In the genomic region with DNA sequence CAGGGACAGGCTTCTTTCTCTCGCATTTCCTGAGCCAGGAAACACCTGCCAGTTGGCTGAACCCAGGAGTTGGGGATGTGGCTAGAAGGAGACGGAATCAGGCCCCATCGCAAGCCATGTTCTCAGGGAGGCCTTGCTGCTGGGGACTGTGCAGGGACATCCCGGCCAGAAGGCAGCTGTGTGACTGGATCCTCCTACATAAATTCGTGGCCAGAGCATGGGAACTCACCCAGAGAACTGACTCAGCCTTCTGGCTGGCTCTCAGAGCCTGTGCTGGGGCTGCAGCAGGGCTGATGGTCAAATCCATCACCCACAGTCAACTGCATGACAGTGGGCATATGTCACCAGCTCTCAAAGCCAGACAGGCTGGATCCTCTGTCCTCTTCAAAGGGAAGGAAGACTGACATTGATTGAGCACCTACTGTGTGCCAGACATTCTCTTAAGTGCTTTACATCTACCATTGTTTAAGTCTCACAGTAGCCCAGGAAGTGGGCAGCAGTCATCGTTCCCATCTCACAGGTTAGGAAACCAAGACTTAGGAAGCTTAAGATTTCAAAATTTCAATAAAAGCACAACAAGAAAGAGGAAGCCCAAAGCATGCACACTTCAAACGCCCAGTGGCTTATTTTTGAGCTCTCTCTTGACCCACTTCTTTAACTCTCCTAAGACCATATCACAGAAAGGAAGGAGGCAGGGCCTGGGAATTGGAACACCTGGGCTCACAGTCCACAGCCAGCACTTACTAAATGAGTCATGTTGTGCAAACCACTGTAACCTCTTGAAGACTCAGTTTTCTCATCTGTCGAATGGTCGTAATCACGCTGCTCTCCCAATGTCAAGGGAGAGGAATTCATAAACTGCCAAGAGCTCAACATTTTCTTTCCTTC, we compare ENCODE assay signal across 15 cellular contexts. TPM values are rescaled to one million over a fixed set of nuclear protein-coding genes. Genes with fewer than 3 reads are reported as not detected.
DNase-seq lines count a peak whose midpoint lies in the region; ATAC-seq and TF ChIP-seq lines count a peak whose summit lies in the region.
"Had no signal": no experiment of that assay in that cellular context is flagged by ENCODE, and none has a peak within 500 bp of the region (broad histone marks: within the 10 kb centered on the region; RNA-seq: fewer than 3 reads in every experiment).

No MANE protein-coding gene starts in this region.

- ATAC-seq in left ventricle myocardium superior (peak; percentile 48), HG03342 (IDR thresholded peaks at IDR 0.05; ENCODE audit: unreplicated experiment) (no peak), GM18520 (IDR thresholded peaks at IDR 0.05; ENCODE audit: unreplicated experiment) (no peak)
- ATAC-seq: WTC11 had no signal

- no peak for TF ChIP-seq CTCF in right atrium auricular region (IDR thresholded peaks at IDR 0.05)

- intact Hi-C loops in left ventricle myocardium superior (cut with micrococcal nuclease) = no loop called here

- H3K4me1 ChIP-seq in right atrium auricular region = no peaks in the 10 kb centered on the region
- H3K4me1 ChIP-seq: tibial nerve had no signal

- H3K27ac ChIP-seq in right atrium auricular region = no peak overlapping the region
- H3K27ac ChIP-seq: tibial nerve had no signal

- no peaks in the 10 kb centered on the region for H3K27me3 ChIP-seq in right atrium auricular region

- peaks cover 0 to 6% of the 10 kb centered on the region in 2 donors for H3K9me3 ChIP-seq in right atrium auricular region

- H3K4me3 ChIP-seq in right atrium auricular region = no peak overlapping the region
- H3K4me3 ChIP-seq: tibial nerve had no signal

- no peaks in the 10 kb centered on the region for H3K36me3 ChIP-seq in right atrium auricular region
- H3K36me3 ChIP-seq: tibial nerve had no signal

- no peak for DNase-seq in left ventricle myocardium superior
- no peak for DNase-seq in right atrium auricular region (ENCODE audit: low spot score)
- peak; percentile 22 for DNase-seq in UCSD-AML1 (lab: John Stamatoyannopoulos, UW; ENCODE audit: unreplicated experiment)
- DNase-seq in iris pigment epithelial cell (ENCODE audit: low read depth) = peak; percentile 38
- no peak for DNase-seq in HPDE6-E6E7 (ENCODE audit: extremely low spot score)
- DNase-seq in cerebellar nuclear complex (lab: John Stamatoyannopoulos, UW) = no peak
- DNase-seq: activated gamma-delta T cell; naive B cell; NCI-H1417; stimulated activated CD4-positive, alpha-beta T cell treated with anti-CD3 and anti-CD28 coated beads, Interleukin-4, amount 100 ng/mL, for 1 hour had no signal

RNA-seq across cellular contexts. Expression of a gene that starts 30.9 kb away (rescaled TPM):
- total RNA-seq in left ventricle myocardium superior (not detected), right atrium auricular region (not detected)
- total RNA-seq: dermis microvascular lymphatic vessel endothelial cell, tibial nerve, WTC11 had no signal

RNA-seq across cellular contexts. Expression of a gene that starts 41.5 kb away (rescaled TPM):
- 29.3 TPM for total RNA-seq in left ventricle myocardium superior
- total RNA-seq in right atrium auricular region = 10 to 100 TPM; 15.6 to 16.8 TPM

Comparison
In these comparisons a context has a peak if more than half of its experiments do, and no peak if none do; other contexts are left out.
1. DNase-seq: peak in UCSD-AML1 (single experiment) and iris pigment epithelial cell (single experiment); none in left ventricle myocardium superior (single experiment), right atrium auricular region (single experiment), HPDE6-E6E7 (single experiment) and cerebellar nuclear complex (0 of 2).